In the genomic region with DNA sequence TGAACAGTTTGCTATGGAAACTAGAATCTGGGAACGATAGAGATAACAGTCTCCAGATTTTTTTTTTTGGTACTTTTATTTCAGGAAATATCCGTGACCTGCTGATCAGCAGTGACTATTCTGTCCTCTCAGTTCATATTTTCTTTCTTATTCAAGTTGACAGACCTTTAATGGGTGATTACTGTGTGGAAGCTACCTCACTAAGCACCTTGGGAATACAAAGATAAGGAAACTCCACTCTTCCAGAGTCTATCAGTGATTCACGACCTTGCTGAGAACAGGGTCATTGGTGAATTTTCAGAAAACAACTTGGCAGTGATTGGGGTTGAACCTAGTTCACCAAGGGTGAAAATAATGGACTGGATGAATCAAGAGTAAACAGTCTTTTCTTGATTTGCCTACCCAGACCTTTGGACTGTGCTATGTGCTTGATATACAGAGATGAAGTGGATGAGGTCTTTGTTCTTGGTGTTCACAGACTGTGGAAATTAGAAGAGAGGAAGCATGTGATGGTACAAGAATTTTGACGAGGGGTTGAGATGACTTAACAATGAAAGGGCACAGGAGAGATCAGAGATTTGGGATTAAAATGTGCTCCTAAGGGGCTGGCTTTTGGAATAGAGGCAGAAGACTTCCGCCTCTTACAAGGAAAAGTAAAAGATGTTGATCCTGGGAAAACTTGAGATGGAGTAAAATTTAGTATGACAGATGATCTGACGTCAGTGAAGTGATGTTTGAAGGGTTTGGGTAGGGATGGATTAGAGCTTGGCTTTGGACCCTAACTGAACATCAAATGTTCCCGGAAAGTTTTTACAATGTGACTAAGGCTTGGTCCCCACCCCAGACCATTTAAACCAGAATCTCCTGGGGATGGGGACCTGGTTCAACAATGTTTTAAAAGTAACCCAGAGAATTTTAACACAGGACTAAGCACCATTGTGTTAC, we compare ENCODE assay signal across 8 cellular contexts. TPM values are rescaled to one million over a fixed set of nuclear protein-coding genes. Genes with fewer than 3 reads are reported as not detected.
DNase-seq lines count a peak whose midpoint lies in the region; ATAC-seq lines count a peak whose summit lies in the region.

No MANE protein-coding gene starts in this region.

- H3K9ac ChIP-seq in adipocyte (ENCODE audit: low read length): peak overlapping the region; percentile 98

- peaks cover 40% of the 10 kb centered on the region for H3K4me1 Mint-ChIP-seq in activated T-cell treated with anti-CD3 and anti-CD28 coated beads, Interleukin-2, amount 50 U/mL, for 24 hours (ENCODE audit: low read depth)

- H3K4me1 ChIP-seq in adipocyte (ENCODE audit: control insufficient read depth, insufficient read depth, low read length): peaks cover 17% of the 10 kb centered on the region
- peaks cover 9% of the 10 kb centered on the region for H3K4me1 ChIP-seq in thymus (ENCODE audit: control insufficient read depth, insufficient read depth, low read length)

- no peaks in the 10 kb centered on the region for H3K27me3 ChIP-seq in adipocyte (replicated peaks; ENCODE audit: control insufficient read depth, insufficient read depth, low read length)
- H3K27me3 ChIP-seq in thymus (ENCODE audit: control insufficient read depth, insufficient read depth): no peaks in the 10 kb centered on the region

- H3K4me3 ChIP-seq in adipocyte (ENCODE audit: low read length): peak overlapping the region; percentile 99
- peak overlapping the region; percentile 97 for H3K4me3 ChIP-seq in thymus (ENCODE audit: low read length)

- no peaks in the 10 kb centered on the region for H3K9me3 Mint-ChIP-seq in activated T-cell treated with anti-CD3 and anti-CD28 coated beads, Interleukin-2, amount 50 U/mL, for 24 hours

- H3K27me3 Mint-ChIP-seq in activated T-cell treated with anti-CD3 and anti-CD28 coated beads, Interleukin-2, amount 50 U/mL, for 24 hours: no peaks in the 10 kb centered on the region

- no peak overlapping the region for H3K27ac ChIP-seq in thymus (ENCODE audit: low read depth)

- H3K36me3 Mint-ChIP-seq in activated T-cell treated with anti-CD3 and anti-CD28 coated beads, Interleukin-2, amount 50 U/mL, for 24 hours (ENCODE audit: low read depth): peaks cover 39% of the 10 kb centered on the region

- ATAC-seq in HG02571 (IDR thresholded peaks at IDR 0.05; ENCODE audit: unreplicated experiment): no peak

- H3K36me3 ChIP-seq in adipocyte (ENCODE audit: control insufficient read depth, insufficient read depth, low read length, severe bottlenecking) (peaks cover 14% of the 10 kb centered on the region), thymus (ENCODE audit: control insufficient read depth, insufficient read depth) (peaks cover 4% of the 10 kb centered on the region)

- no peaks in the 10 kb centered on the region for H3K9me3 ChIP-seq in adipocyte (ENCODE audit: control insufficient read depth, low read length)
- H3K9me3 ChIP-seq in thymus (ENCODE audit: control insufficient read depth): no peaks in the 10 kb centered on the region

- no peak for DNase-seq in activated T-cell treated with anti-CD3 and anti-CD28 coated beads, Interleukin-2, amount 50 U/mL, for 24 hours
- DNase-seq in activated T-cell treated with anti-CD3 and anti-CD28 coated beads, Interleukin-2, amount 50 U/mL, for 1 hour: no peak
- peak; percentile 3 for DNase-seq in adipocyte (ENCODE audit: low read depth)
- DNase-seq in left kidney (ENCODE audit: low read depth, low spot score): peak; percentile 6
- DNase-seq in COR-L47 (lab: John Stamatoyannopoulos, UW): no peak
- no peak for DNase-seq in GDM1 (lab: John Stamatoyannopoulos, UW)

- WGBS in thymus: 48% methylated on average over 7 of the region's 7 CpGs

- peak overlapping the region; percentile 63 for H3K27ac Mint-ChIP-seq in activated T-cell treated with anti-CD3 and anti-CD28 coated beads, Interleukin-2, amount 50 U/mL, for 24 hours

- peak overlapping the region; percentile 89 for H3K4me3 Mint-ChIP-seq in activated T-cell treated with anti-CD3 and anti-CD28 coated beads, Interleukin-2, amount 50 U/mL, for 24 hours

RNA-seq across cellular contexts. Expression of a gene that starts 1.2 kb away (rescaled TPM):
- 9.8 TPM for polyA plus RNA-seq in thymus

RNA-seq across cellular contexts. Expression of a gene that starts 1.2 kb away (rescaled TPM):
- polyA plus RNA-seq in thymus: 11.4 TPM

Comparison
In these comparisons a context has a peak if more than half of its experiments do, and no peak if none do; other contexts are left out.
1. DNase-seq: peak in adipocyte (single experiment) and left kidney (single experiment); none in activated T-cell treated with anti-CD3 and anti-CD28 coated beads, Interleukin-2, amount 50 U/mL, for 24 hours (single experiment), activated T-cell treated with anti-CD3 and anti-CD28 coated beads, Interleukin-2, amount 50 U/mL, for 1 hour (single experiment), COR-L47 (single experiment) and GDM1 (single experiment).